2 cellular contexts compared by ENCODE assay signal in the genomic region with DNA sequence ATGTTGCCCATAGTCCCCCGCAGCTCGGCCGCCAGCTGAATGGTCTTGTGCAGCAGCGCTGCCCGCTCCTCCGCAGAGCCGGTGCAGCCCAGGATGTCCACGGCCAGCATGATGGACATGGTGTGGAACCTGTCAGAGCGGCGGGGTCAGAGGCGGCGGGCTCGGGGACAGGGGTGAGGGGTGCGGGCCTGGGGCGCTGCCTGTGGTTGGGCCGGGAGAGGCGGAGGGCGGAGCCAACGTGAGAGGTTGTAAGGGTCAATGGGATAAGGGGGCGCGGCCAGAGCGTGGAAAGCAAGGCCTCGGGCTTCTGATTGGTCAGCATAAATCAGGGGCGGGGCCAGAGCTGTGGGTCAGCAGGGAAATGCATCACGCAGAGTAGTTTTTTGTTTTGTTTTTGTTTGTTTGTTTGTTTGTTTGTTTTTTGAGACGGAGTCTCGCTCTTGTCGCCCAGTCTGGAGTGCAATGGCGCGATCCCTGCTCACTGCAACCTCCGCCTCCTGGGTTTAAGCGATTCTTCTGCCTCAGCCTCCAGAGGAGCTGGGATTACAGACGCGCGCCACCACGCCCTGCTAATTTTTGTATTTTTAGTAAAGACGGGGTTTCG.
TF ChIP-seq lines count a peak whose summit lies in the region.

No MANE protein-coding gene starts in this region.

TF ChIP-seq in SK-N-SH, 30 proteins besides CTCF, POLR2A, EP300 and RAD21 (continued from another document):
- TF ChIP-seq, protein P1, sequence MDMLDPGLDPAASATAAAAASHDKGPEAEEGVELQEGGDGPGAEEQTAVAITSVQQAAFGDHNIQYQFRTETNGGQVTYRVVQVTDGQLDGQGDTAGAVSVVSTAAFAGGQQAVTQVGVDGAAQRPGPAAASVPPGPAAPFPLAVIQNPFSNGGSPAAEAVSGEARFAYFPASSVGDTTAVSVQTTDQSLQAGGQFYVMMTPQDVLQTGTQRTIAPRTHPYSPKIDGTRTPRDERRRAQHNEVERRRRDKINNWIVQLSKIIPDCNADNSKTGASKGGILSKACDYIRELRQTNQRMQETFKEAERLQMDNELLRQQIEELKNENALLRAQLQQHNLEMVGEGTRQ (IDR thresholded peaks at IDR 0.05; ENCODE audit: borderline replicate concordance, low read depth, low read length): no peak
- no peak for TF ChIP-seq ELF1 (IDR thresholded peaks at IDR 0.05)
TF ChIP-seq in SK-N-SH: peak in this region for 0.

TF ChIP-seq in SK-N-SH treated with all-trans-retinoic acid at 6 μM for 48 hours, 23 proteins besides CTCF, POLR2A, EP300 and RAD21 (continued from another document):
- no peak for TF ChIP-seq ZNF8 (CRISPR knock-in tag; IDR thresholded peaks at IDR 0.05)
- no peak for TF ChIP-seq OSR1 (CRISPR knock-in tag; IDR thresholded peaks at IDR 0.05)
- no peak for TF ChIP-seq ZFP30 (CRISPR knock-in tag; IDR thresholded peaks at IDR 0.05)
- TF ChIP-seq ESRRG (CRISPR knock-in tag; IDR thresholded peaks at IDR 0.05): no peak
- no peak for TF ChIP-seq TCF4 (CRISPR knock-in tag; IDR thresholded peaks at IDR 0.05; ENCODE audit: borderline replicate concordance)
- TF ChIP-seq ISL1 (CRISPR knock-in tag; IDR thresholded peaks at IDR 0.05): no peak
- TF ChIP-seq ZFP3 (CRISPR knock-in tag; IDR thresholded peaks at IDR 0.05): no peak
- no peak for TF ChIP-seq BACH2 (CRISPR knock-in tag; IDR thresholded peaks at IDR 0.05; ENCODE audit: borderline replicate concordance)
